19 cellular contexts compared by ENCODE assay signal in genomic region chr6:161318456-161318855, GRCh38. TPM values are rescaled to one million over a fixed set of nuclear protein-coding genes. Genes with fewer than 3 reads are reported as not detected.
DNase-seq lines count a peak whose midpoint lies in the region; ATAC-seq, FAIRE-seq and TF ChIP-seq lines count a peak whose summit lies in the region.
"Had no signal": no experiment of that assay in that cellular context is flagged by ENCODE, and none has a peak within 500 bp of the region (broad histone marks: within the 10 kb centered on the region; RNA-seq: fewer than 3 reads in every experiment).

No MANE protein-coding gene starts in this region.

- TF ChIP-seq RAD21 in HepG2 (CRISPR knock-in tag; IDR thresholded peaks at IDR 0.05): no peak

- POLR2A ChIA-PET in HepG2 (lab: Yijun Ruan, JAX): no interaction called here

- H3K27ac ChIP-seq in HepG2 (ENCODE audit: extremely low read length, insufficient read depth, low read length): no peak overlapping the region
- no peak overlapping the region for H3K27ac ChIP-seq in right lobe of liver
- H3K27ac ChIP-seq in ectodermal cell (ENCODE audit: insufficient read depth, low read depth, low read length, poor library complexity, severe bottlenecking): peak overlapping the region; percentile 50
- no peak overlapping the region for H3K27ac ChIP-seq in neural progenitor cell
- H3K27ac ChIP-seq in kidney (ENCODE audit: low read depth in 2 of 2, low read length in 2 of 2): no peak overlapping the region
- H3K27ac ChIP-seq: adrenal gland, left ventricle myocardium inferior, upper lobe of left lung had no signal

- no peaks in the 10 kb centered on the region for H4K20me1 ChIP-seq in HepG2 (ENCODE audit: insufficient read depth, low read length)
- no peaks in the 10 kb centered on the region for H4K20me1 ChIP-seq in neural progenitor cell (ENCODE audit: low read depth)

- no peaks in the 10 kb centered on the region for H3K27me3 ChIP-seq in HepG2 (ENCODE audit: control insufficient read depth in 1 of 2, insufficient read depth in 2 of 2, low read length in 2 of 2)
- H3K27me3 ChIP-seq in right lobe of liver: no peaks in the 10 kb centered on the region
- H3K27me3 ChIP-seq in ectodermal cell (ENCODE audit: control insufficient read depth, insufficient read depth, low read length, poor library complexity, severe bottlenecking): no peaks in the 10 kb centered on the region
- H3K27me3 ChIP-seq in neural progenitor cell: no peaks in the 10 kb centered on the region
- H3K27me3 ChIP-seq: adrenal gland, upper lobe of left lung had no signal

- H3K9me3 ChIP-seq in HepG2 (ENCODE audit: low read length) (no peaks in the 10 kb centered on the region; the same call in 1 of the 2 replicates), right lobe of liver (no peaks in the 10 kb centered on the region), ectodermal cell (ENCODE audit: control insufficient read depth, low read length) (no peaks in the 10 kb centered on the region), neural progenitor cell (ENCODE audit: low read depth) (peaks cover 4% of the 10 kb centered on the region), kidney (ENCODE audit: control insufficient read depth in 1 of 2, low read length in 2 of 2) (no peaks in the 10 kb centered on the region)
- H3K9me3 ChIP-seq: adrenal gland had no signal

- FAIRE-seq in HepG2 (lab: Jason Lieb, UNC) (no peak), kidney (lab: Jason Lieb, UNC) (no peak)
- FAIRE-seq: endometrium had no signal

- ATAC-seq in HepG2 (peak; percentile 86), right lobe of liver (no peak), HG02623 (IDR thresholded peaks at IDR 0.05; ENCODE audit: unreplicated experiment) (no peak)

- peaks cover 15% of the 10 kb centered on the region for H3K4me1 Mint-ChIP-seq in neural progenitor cell
- H3K4me1 Mint-ChIP-seq: CD4-positive, CD25-positive, alpha-beta regulatory T cell had no signal

- peak overlapping the region; percentile 43 for H3K27ac Mint-ChIP-seq in neural progenitor cell
- H3K27ac Mint-ChIP-seq: CD4-positive, CD25-positive, alpha-beta regulatory T cell; T-helper 1 cell treated with Interleukin-12 subunit alpha and Interleukin-12 subunit beta and Interleukin-4 antibody, amounts not matched to agents 30 μg/mL and 1 μg/mL, for 36 hours had no signal

- CTCF ChIA-PET in HepG2 (lab: Yijun Ruan, JAX; ENCODE audit: low intra/inter-chr PET ratio, low total read pairs): no interaction called here

- H3K79me2 ChIP-seq in HepG2 (ENCODE audit: insufficient read depth, low read length) (no peaks in the 10 kb centered on the region), neural progenitor cell (ENCODE audit: low read depth) (no peaks in the 10 kb centered on the region)

- DNase-seq in HepG2 (ENCODE audit: low spot score) (peak; percentile 30), right lobe of liver (no peak), neural progenitor cell (ENCODE audit: low spot score) (peak; percentile 38), NCI-H1417 treated with DMSO at 0.1 percent for 48 hours (lab: John Stamatoyannopoulos, UW) (no peak), kidney (no peak)
- no peak for DNase-seq in central memory CD4-positive, alpha-beta T cell
- DNase-seq: activated effector memory CD4-positive, alpha-beta T cell treated with anti-CD3 and anti-CD28 coated beads, Interleukin-2, amount 50 U/mL, for 16 hours; adrenal gland; CD4-positive, CD25-positive, alpha-beta regulatory T cell; DMS79; left ventricle myocardium inferior; NCI-H1092; NCI-H345; SHP77; upper lobe of left lung had no signal

- no peaks in the 10 kb centered on the region for H3F3A ChIP-seq in neural progenitor cell (ENCODE audit: low read depth)

- no peaks in the 10 kb centered on the region for H3K36me3 Mint-ChIP-seq in neural progenitor cell
- H3K36me3 Mint-ChIP-seq: CD4-positive, CD25-positive, alpha-beta regulatory T cell had no signal

- peaks cover 13% of the 10 kb centered on the region; the same call in 1 of the 2 replicates for H3K4me1 ChIP-seq in HepG2 (ENCODE audit: insufficient read depth, low read length)
- no peaks in the 10 kb centered on the region for H3K4me1 ChIP-seq in right lobe of liver
- no peaks in the 10 kb centered on the region for H3K4me1 ChIP-seq in ectodermal cell (ENCODE audit: control insufficient read depth, insufficient read depth, low read length)
- H3K4me1 ChIP-seq in neural progenitor cell: peaks cover 15% of the 10 kb centered on the region
- no peaks in the 10 kb centered on the region for H3K4me1 ChIP-seq in kidney (ENCODE audit: control insufficient read depth in 1 of 2, insufficient read depth in 1 of 2, low read depth in 1 of 2, low read length in 2 of 2)
- H3K4me1 ChIP-seq: adrenal gland, left ventricle myocardium inferior, upper lobe of left lung had no signal

- H3K4me3 ChIP-seq in HepG2 (replicated peaks in 1 of 3; ENCODE audit: insufficient read depth in 1 of 3, low read depth in 2 of 3, low read length in 3 of 3): no peak overlapping the region
- no peak overlapping the region for H3K4me3 ChIP-seq in right lobe of liver
- no peak overlapping the region for H3K4me3 ChIP-seq in ectodermal cell (ENCODE audit: insufficient read depth, low read depth, low read length)
- H3K4me3 ChIP-seq in neural progenitor cell: no peak overlapping the region
- no peak overlapping the region for H3K4me3 ChIP-seq in kidney (ENCODE audit: low read length in 2 of 2)
- H3K4me3 ChIP-seq: adrenal gland, left ventricle myocardium inferior, upper lobe of left lung had no signal

- no peak for TF ChIP-seq EP300 in HepG2 (IDR thresholded peaks at IDR 0.05; ENCODE audit: low read depth in 2 of 2, low read length in 2 of 2)
- no peak for TF ChIP-seq EP300 in HepG2 (CRISPR knock-in tag; IDR thresholded peaks at IDR 0.05; ENCODE audit: borderline replicate concordance)

- TF ChIP-seq POLR2A in HepG2 (IDR thresholded peaks at IDR 0.05; ENCODE audit: insufficient read depth in 1 of 2, low read depth in 2 of 2, low read length in 2 of 2) (no peak), right lobe of liver (IDR thresholded peaks at IDR 0.05) (no peak)

- BruUV-seq in HepG2 (replicated peaks; lab: Mats Ljungman, UMichigan): no TSS peak

- H3K4me3 Mint-ChIP-seq in neural progenitor cell: no peak overlapping the region
- H3K4me3 Mint-ChIP-seq: CD4-positive, CD25-positive, alpha-beta regulatory T cell; T-helper 1 cell treated with Interleukin-12 subunit alpha and Interleukin-12 subunit beta and Interleukin-4 antibody, amounts not matched to agents 30 μg/mL and 1 μg/mL, for 36 hours had no signal

- TF ChIP-seq CTCF in HepG2 (CRISPR knock-in tag; IDR thresholded peaks at IDR 0.05): no peak
- no peak for TF ChIP-seq CTCF in right lobe of liver (IDR thresholded peaks at IDR 0.05)
- no peak for TF ChIP-seq CTCF in neural progenitor cell (IDR thresholded peaks at IDR 0.05)
- TF ChIP-seq CTCF in kidney (IDR thresholded peaks at IDR 0.05; ENCODE audit: borderline replicate concordance, extremely low read depth, insufficient read depth): no peak

- H3K9ac ChIP-seq in HepG2 (ENCODE audit: insufficient read depth, low read depth, low read length): no peak overlapping the region
- no peak overlapping the region for H3K9ac ChIP-seq in neural progenitor cell
- no peak overlapping the region for H3K9ac ChIP-seq in kidney (ENCODE audit: low read length in 2 of 2)

- peaks cover 2% of the 10 kb centered on the region for H3K27me3 Mint-ChIP-seq in neural progenitor cell (ENCODE audit: insufficient read depth, low read depth)

- WGBS in HepG2 (ENCODE audit: low lambda C conversion rate): 13% methylated on average over 6 of the region's 6 CpGs
- 60% methylated on average over 6 of the region's 6 CpGs for WGBS in right lobe of liver (ENCODE audit: insufficient coverage, low coverage, low lambda C conversion rate, missing lambda C conversion rate)
- WGBS in ectodermal cell, 2 experiments: 67 to 71% methylated on average over 6 of the region's 6 CpGs

- in situ Hi-C loops in HepG2 (cut with HindIII; ENCODE audit: extremely low pct_ligation_motif_present, low pct_unique_long_range_greater_than_20kb): no loop called here

- peaks cover 15% of the 10 kb centered on the region for H3K9me3 Mint-ChIP-seq in neural progenitor cell

- H3K4me2 ChIP-seq in HepG2 (ENCODE audit: low read depth, low read length) (peak overlapping the region; percentile 5; the same call in 1 of the 2 replicates), neural progenitor cell (no peak overlapping the region)

- intact Hi-C loops in HepG2 (cut with micrococcal nuclease; ENCODE audit: unreplicated experiment) (no loop called here), right lobe of liver (cut with DNase I) (no loop called here), kidney (cut with DNase I) (no loop called here)

- H3K36me3 ChIP-seq in HepG2 (replicated peaks in 1 of 2; ENCODE audit: control insufficient read depth in 1 of 2, insufficient read depth in 2 of 2, low read length in 2 of 2): no peaks in the 10 kb centered on the region
- no peaks in the 10 kb centered on the region for H3K36me3 ChIP-seq in right lobe of liver
- H3K36me3 ChIP-seq in ectodermal cell (ENCODE audit: control insufficient read depth, insufficient read depth, low read length): no peaks in the 10 kb centered on the region
- H3K36me3 ChIP-seq in neural progenitor cell: no peaks in the 10 kb centered on the region
- H3K36me3 ChIP-seq in kidney (ENCODE audit: control insufficient read depth in 1 of 2, insufficient read depth in 2 of 2, low read length in 2 of 2): no peaks in the 10 kb centered on the region
- H3K36me3 ChIP-seq: adrenal gland, left ventricle myocardium inferior, upper lobe of left lung had no signal

- H2AFZ ChIP-seq in HepG2 (ENCODE audit: low read length) (no peak overlapping the region), neural progenitor cell (replicated peaks) (peak overlapping the region; percentile 69)

RNA-seq across cellular contexts. Expression of gene AGPAT4, which starts 44.6 kb away (rescaled TPM):
- total RNA-seq in HepG2 (2016; rRNA removed; fragmentation: Illumina TruSeq; extraction: Trizol): 0.04 and 0.07 TPM in 2 replicates
- total RNA-seq in HepG2 (2016; cell fraction: cytosol; rRNA removed; fragmentation: Illumina TruSeq; extraction: Trizol; ENCODE audit: low read depth): under 0.01 TPM in 1 of 2 replicates, not detected in the other
- total RNA-seq in HepG2 (2016; cell fraction: insoluble cytoplasmic fraction; rRNA removed; fragmentation: Illumina TruSeq; extraction: Trizol): 0.04 TPM in 2 replicates
- total RNA-seq in HepG2 (2016; cell fraction: membrane; rRNA removed; fragmentation: Illumina TruSeq; extraction: Trizol): 0.03 and 0.22 TPM in 2 replicates
- 0.12 and 0.19 TPM in 2 replicates for total RNA-seq in HepG2 (2016; cell fraction: nucleus; rRNA removed; fragmentation: Illumina TruSeq; extraction: Trizol)
- 0.13 and 0.20 TPM in 2 replicates for polyA plus RNA-seq in HepG2 (2011; rRNA removed)
- polyA plus RNA-seq in HepG2 (2011; cell fraction: cytosol; rRNA removed): 0.03 and 0.10 TPM in 2 replicates
- polyA plus RNA-seq in HepG2 (2011; cell fraction: nucleus; rRNA removed): 0.39 and 0.40 TPM in 2 replicates
- polyA plus RNA-seq in HepG2 (2012): 0.12 and 0.33 TPM in 2 replicates
- polyA plus RNA-seq in HepG2 (2016; cell fraction: cytosol; fragmentation: Illumina TruSeq; extraction: Trizol; ENCODE audit: low read depth): 0.06 TPM in 1 of 2 replicates, not detected in the other
- polyA plus RNA-seq in HepG2 (2016; cell fraction: insoluble cytoplasmic fraction; fragmentation: Illumina TruSeq; extraction: Trizol; ENCODE audit: low read depth): not detected in 2 replicates
- 0.10 TPM in 1 of 2 replicates, not detected in the other for polyA plus RNA-seq in HepG2 (2016; cell fraction: membrane; fragmentation: Illumina TruSeq; extraction: Trizol; ENCODE audit: low read depth)
- polyA plus RNA-seq in HepG2 (2016; cell fraction: nucleus; fragmentation: Illumina TruSeq; extraction: Trizol; ENCODE audit: insufficient read depth, low read depth): 0.08 and 0.33 TPM in 2 replicates
- 3.9 TPM in 1 of 2 replicates, not detected in the other for polyA minus RNA-seq in HepG2 (2011; rRNA and poly(A)+ RNA removed; ENCODE audit: low replicate concordance)
- polyA minus RNA-seq in HepG2 (2011; cell fraction: cytosol; rRNA and poly(A)+ RNA removed): not detected in 2 replicates
- polyA minus RNA-seq in HepG2 (2011; cell fraction: nucleus; rRNA and poly(A)+ RNA removed): 0.52 and 1.2 TPM in 2 replicates
- total RNA-seq in right lobe of liver: 1 to 10 TPM in 1 of 6 experiments, under 1 TPM in 5; 0.42 to 1.7 (median 0.78) TPM
- 42.3 TPM for polyA plus RNA-seq in ectodermal cell (2013, experiment 1 of 4)
- polyA plus RNA-seq in ectodermal cell (2013, experiment 2 of 4): 39.6 TPM
- polyA plus RNA-seq in ectodermal cell (2013, experiment 3 of 4): 28.2 TPM
- 31.7 TPM for polyA plus RNA-seq in ectodermal cell (2013, experiment 4 of 4)
- total RNA-seq in neural progenitor cell (ENCODE audit: low replicate concordance): 30.5 and 34.5 TPM in 2 replicates
- 12.3 TPM for total RNA-seq in kidney
- 3.3 TPM for polyA plus RNA-seq in kidney (ENCODE audit: insufficient read depth, low read depth, low replicate concordance)

Comparison
In these comparisons a context has a peak if more than half of its experiments do, and no peak if none do; other contexts are left out.
1. DNase-seq: peak in HepG2 (single experiment) and neural progenitor cell (single experiment); none in right lobe of liver (0 of 3), NCI-H1417 treated with DMSO at 0.1 percent for 48 hours (single experiment), kidney (single experiment) and central memory CD4-positive, alpha-beta T cell (single experiment).